Comparison of ENCODE assay signal across 35 cellular contexts in genomic region chr3:135267487-135267886, GRCh38.
A peak's percentile ranks its signal among the peaks of the same experiment; 100 is the strongest.
DNase-seq lines count a peak whose midpoint lies in the region; ATAC-seq and TF ChIP-seq lines count a peak whose summit lies in the region.
"Had no signal": no experiment of that assay in that cellular context is flagged by ENCODE, and none has a peak within 500 bp of the region (broad histone marks: within the 10 kb centered on the region; RNA-seq: fewer than 3 reads in every experiment).

No MANE protein-coding gene starts in this region.

- H3K4me1 ChIP-seq in psoas muscle (peaks cover 13% of the 10 kb centered on the region), gastrocnemius medialis (peaks cover 13 to 14% of the 10 kb centered on the region in 2 donors), left lung (no peaks in the 10 kb centered on the region)
- H3K4me1 ChIP-seq: A549, BE2C, Caco-2 had no signal

- no peaks in the 10 kb centered on the region for H3K4me1 Mint-ChIP-seq in T-helper 2 cell treated with Interferon-gamma antibody and Interleukin-4, amounts not matched to agents 5 μg/mL and 100 μg/mL, for 36 hours (ENCODE audit: low read depth)
- H3K4me1 Mint-ChIP-seq: B cell; CD14-positive monocyte; CD4-positive, alpha-beta memory T cell; CD4-positive, CD25-positive, alpha-beta regulatory T cell; CD8-positive, alpha-beta memory T cell had no signal

- TF ChIP-seq POLR2A in gastrocnemius medialis (IDR thresholded peaks at IDR 0.05) = no peak

- ATAC-seq in psoas muscle = peak in 3 of 4 donors; percentile 18 to 71 (median 40)
- peak; percentile 61 to 63 for ATAC-seq in gastrocnemius medialis
- ATAC-seq in left lung = no peak
- ATAC-seq: A549; CD8-positive, alpha-beta T cell had no signal

- no peaks in the 10 kb centered on the region for H3K36me3 ChIP-seq in psoas muscle (ENCODE audit: insufficient read depth in 1 of 2, low read depth in 1 of 2)
- H3K36me3 ChIP-seq in gastrocnemius medialis = no peaks in the 10 kb centered on the region
- H3K36me3 ChIP-seq in left lung = no peaks in the 10 kb centered on the region
- H3K36me3 ChIP-seq: BE2C; BLaER1; BLaER1 treated with 17β-estradiol and CSF1 and Interleukin-3, amounts not matched to agents 10 nM and 100 nM had no signal

- TF ChIP-seq CTCF in psoas muscle (IDR thresholded peaks at IDR 0.05) (no peak), gastrocnemius medialis (IDR thresholded peaks at IDR 0.05 in 4 of 5, conservative IDR thresholded peaks at IDR 0.05 in 1 of 5) (no peak), left lung (IDR thresholded peaks at IDR 0.05) (no peak)

- H3K27ac Mint-ChIP-seq in T-helper 2 cell treated with Interferon-gamma antibody and Interleukin-4, amounts not matched to agents 5 μg/mL and 100 μg/mL, for 36 hours = no peak overlapping the region
- H3K27ac Mint-ChIP-seq: B cell; CD14-positive monocyte; CD4-positive, alpha-beta memory T cell; CD4-positive, alpha-beta T cell; CD4-positive, CD25-positive, alpha-beta regulatory T cell; CD8-positive, alpha-beta memory T cell; CD8-positive, alpha-beta T cell had no signal

- in situ Hi-C loops in gastrocnemius medialis (cut with MboI; ENCODE audit: low sequenced_read_pairs in 4 of 4) = no loop called here

- H3K27ac ChIP-seq in psoas muscle = no peak overlapping the region
- H3K27ac ChIP-seq in gastrocnemius medialis = no peak overlapping the region
- H3K27ac ChIP-seq in left lung = no peak overlapping the region
- H3K27ac ChIP-seq: 22Rv1; A549; BLaER1; BLaER1 treated with 17β-estradiol and CSF1 and Interleukin-3, amounts not matched to agents 10 nM and 100 nM; C4-2B had no signal

- H3K4me3 Mint-ChIP-seq in T-helper 2 cell treated with Interferon-gamma antibody and Interleukin-4, amounts not matched to agents 5 μg/mL and 100 μg/mL, for 36 hours = no peak overlapping the region
- H3K4me3 Mint-ChIP-seq: B cell; CD14-positive monocyte; CD4-positive, alpha-beta memory T cell; CD4-positive, alpha-beta T cell; CD4-positive, CD25-positive, alpha-beta regulatory T cell; CD8-positive, alpha-beta memory T cell; CD8-positive, alpha-beta T cell had no signal

- intact Hi-C loops in psoas muscle (cut with DNase I) = no loop called here
- intact Hi-C loops in gastrocnemius medialis (cut with DNase I; ENCODE audit: low total_unique reads) = no loop called here
- intact Hi-C loops in left lung (cut with DNase I) = no loop called here

- WGBS in psoas muscle, 3 donors = 41 to 52% (median 43%) methylated on average over 6 of the region's 6 CpGs

- no peaks in the 10 kb centered on the region for H3K9me3 Mint-ChIP-seq in T-helper 2 cell treated with Interferon-gamma antibody and Interleukin-4, amounts not matched to agents 5 μg/mL and 100 μg/mL, for 36 hours
- H3K9me3 Mint-ChIP-seq: CD8-positive, alpha-beta T cell had no signal

- H3K4me3 ChIP-seq in psoas muscle (no peak overlapping the region), gastrocnemius medialis (no peak overlapping the region), left lung (no peak overlapping the region)
- H3K4me3 ChIP-seq: A549; BLaER1; BLaER1 treated with 17β-estradiol and CSF1 and Interleukin-3, amounts not matched to agents 10 nM and 100 nM had no signal

- no peaks in the 10 kb centered on the region for H3K36me3 Mint-ChIP-seq in T-helper 2 cell treated with Interferon-gamma antibody and Interleukin-4, amounts not matched to agents 5 μg/mL and 100 μg/mL, for 36 hours (ENCODE audit: low read depth)
- H3K36me3 Mint-ChIP-seq: CD14-positive monocyte; CD4-positive, alpha-beta memory T cell; CD4-positive, CD25-positive, alpha-beta regulatory T cell; CD8-positive, alpha-beta memory T cell; CD8-positive, alpha-beta T cell had no signal

- peak; percentile 15 for DNase-seq in NCI-H69 (lab: John Stamatoyannopoulos, UW)
- peak; percentile 28 for DNase-seq in left kidney (ENCODE audit: low read depth, low spot score)
- DNase-seq in psoas muscle = no peak
- DNase-seq in gastrocnemius medialis = no peak
- DNase-seq in left lung = no peak
- DNase-seq in effector CD4-positive, alpha-beta T cell = no peak
- no peak for DNase-seq in T-helper 2 cell treated with Interferon-gamma antibody and Interleukin-4, amounts not matched to agents 5 μg/mL and 100 μg/mL, for 36 hours (ENCODE audit: low spot score)
- no peak for DNase-seq in SKM-1 treated with dmso at 0.1 percent for 144 hours (lab: John Stamatoyannopoulos, UW; ENCODE audit: unreplicated experiment)
- DNase-seq: 8988T; ACHN; AML-193; BE2C; C1 segment of cervical spinal cord; Caco-2; Calu3; CD4-positive, alpha-beta memory T cell; CD4-positive, alpha-beta T cell; CD4-positive, CD25-positive, alpha-beta regulatory T cell; CD8-positive, alpha-beta memory T cell; CD8-positive, alpha-beta T cell; COR-L47; DMS 273 treated with DMSO at 0.1 percent for 48 hours; DMS153; DMS53; DMS79; DMS79 treated with DMSO at 0.1 percent for 48 hours; DND-41; EL had no signal

- no peaks in the 10 kb centered on the region for H3K9me3 ChIP-seq in psoas muscle
- no peaks in the 10 kb centered on the region for H3K9me3 ChIP-seq in gastrocnemius medialis
- no peaks in the 10 kb centered on the region for H3K9me3 ChIP-seq in left lung
- H3K9me3 ChIP-seq: A549; BE2C; BLaER1; BLaER1 treated with 17β-estradiol and CSF1 and Interleukin-3, amounts not matched to agents 10 nM and 100 nM; Caco-2 had no signal

- no peaks in the 10 kb centered on the region for H3K27me3 Mint-ChIP-seq in T-helper 2 cell treated with Interferon-gamma antibody and Interleukin-4, amounts not matched to agents 5 μg/mL and 100 μg/mL, for 36 hours (ENCODE audit: low read depth)
- H3K27me3 Mint-ChIP-seq: B cell; CD4-positive, alpha-beta memory T cell; CD4-positive, CD25-positive, alpha-beta regulatory T cell had no signal

- no peaks in the 10 kb centered on the region for H3K27me3 ChIP-seq in psoas muscle (ENCODE audit: insufficient read depth in 3 of 3, low read length in 2 of 3)
- no peaks in the 10 kb centered on the region for H3K27me3 ChIP-seq in gastrocnemius medialis
- no peaks in the 10 kb centered on the region for H3K27me3 ChIP-seq in left lung
- H3K27me3 ChIP-seq: BE2C; BLaER1; BLaER1 treated with 17β-estradiol and CSF1 and Interleukin-3, amounts not matched to agents 10 nM and 100 nM had no signal

Comparison
In these comparisons a context has a peak if more than half of its experiments do, and no peak if none do; other contexts are left out.
1. DNase-seq: peak in NCI-H69 (single experiment) and left kidney (single experiment); none in psoas muscle (0 of 2), gastrocnemius medialis (0 of 2), left lung (0 of 2), effector CD4-positive, alpha-beta T cell (single experiment), T-helper 2 cell treated with Interferon-gamma antibody and Interleukin-4, amounts not matched to agents 5 μg/mL and 100 μg/mL, for 36 hours (single experiment) and SKM-1 treated with dmso at 0.1 percent for 144 hours (single experiment).